Comparison of ENCODE assay signal across 28 cellular contexts in the genomic region with DNA sequence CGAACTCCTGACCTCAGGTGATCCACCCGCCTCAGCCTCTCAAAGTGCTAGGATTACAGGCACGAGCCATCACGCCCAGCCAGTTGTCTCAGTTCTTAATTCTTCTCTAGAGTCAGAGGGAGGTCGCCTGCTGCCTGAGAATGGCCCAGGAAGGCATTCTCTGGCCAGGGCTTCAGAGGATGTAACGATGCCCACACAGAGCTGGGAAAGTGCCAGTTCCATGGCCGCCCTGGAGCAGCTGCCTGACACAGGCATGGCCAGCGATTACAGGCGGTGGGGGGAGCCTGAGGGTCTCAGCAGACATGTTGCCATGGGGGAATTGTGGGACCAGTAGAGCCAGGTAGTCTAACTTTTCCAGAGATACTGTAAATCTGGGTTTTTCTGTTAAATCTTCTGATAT.
"Had no signal": no experiment of that assay in that cellular context is flagged by ENCODE, and none has a peak within 500 bp of the region (broad histone marks: within the 10 kb centered on the region; RNA-seq: fewer than 3 reads in every experiment).

No MANE protein-coding gene starts in this region.

- H3K27ac Mint-ChIP-seq: activated CD4-positive, alpha-beta memory T cell treated with anti-CD3 and anti-CD28 coated beads, Interleukin-2, amount 10 ng/mL, durations not matched to agents 7 days and 5 days; activated CD8-positive, alpha-beta memory T cell treated with anti-CD3 and anti-CD28 coated beads, Interleukin-2, amount 10 ng/mL, durations not matched to agents 7 days and 5 days; activated naive CD8-positive, alpha-beta T cell treated with anti-CD3 and anti-CD28 coated beads for 36 hours; T-helper 17 cell had no signal

- H3K27me3 ChIP-seq: cardiac muscle cell, SJSA1 had no signal

- DNase-seq: activated B cell treated with CpG ODN at 0.5 μM for 24 hours; activated CD4-positive, alpha-beta memory T cell treated with anti-CD3 and anti-CD28 coated beads, Interleukin-2, amount 10 ng/mL, durations not matched to agents 7 days and 5 days; activated CD4-positive, alpha-beta T cell treated with anti-CD3 and anti-CD28 coated beads for 48 hours; activated CD4-positive, CD25-positive, alpha-beta regulatory T cell treated with anti-CD3 and anti-CD28 coated beads, Interleukin-2, amount 50 U/mL, for 72 hours; activated CD8-positive, alpha-beta memory T cell treated with anti-CD3 and anti-CD28 coated beads for 24 hours; activated CD8-positive, alpha-beta memory T cell treated with anti-CD3 and anti-CD28 coated beads, Interleukin-2, amount 10 ng/mL, durations not matched to agents 7 days and 5 days; activated CD8-positive, alpha-beta memory T cell treated with anti-CD3 and anti-CD28 coated beads, Interleukin-2, amount 50 U/mL, for 48 hours; activated effector memory CD4-positive, alpha-beta T cell treated with Interleukin-2 at 50 U/mL for 16 hours; activated naive CD4-positive, alpha-beta T cell; activated naive CD4-positive, alpha-beta T cell treated with anti-CD3 and anti-CD28 coated beads, Interleukin-2, amount 50 U/mL, for 16 hours; activated naive CD8-positive, alpha-beta T cell treated with anti-CD3 and anti-CD28 coated beads for 36 hours; activated T-cell treated with anti-CD3 and anti-CD28 coated beads, Interleukin-2, amount 50 U/mL, for 48 hours; amniotic stem cell; IMR-90; NCI-H1105; NCI-H1417 treated with DMSO at 0.1 percent for 48 hours; NCI-H187 treated with DMSO at 0.1 percent for 48 hours; NCI-H2081; NCI-H345; NCI-H524 treated with DMSO at 0.1 percent for 48 hours; PC-9; SHP77; SK-N-SH; T-helper 17 cell had no signal

- H3K27me3 Mint-ChIP-seq: activated B cell treated with CpG ODN at 0.5 μM for 24 hours; activated CD4-positive, alpha-beta memory T cell treated with anti-CD3 and anti-CD28 coated beads, Interleukin-2, amount 10 ng/mL, durations not matched to agents 7 days and 5 days; activated CD8-positive, alpha-beta memory T cell treated with anti-CD3 and anti-CD28 coated beads, Interleukin-2, amount 10 ng/mL, durations not matched to agents 7 days and 5 days; activated naive CD8-positive, alpha-beta T cell treated with anti-CD3 and anti-CD28 coated beads for 36 hours; T-helper 17 cell had no signal

- H2AFZ ChIP-seq: PC-9 had no signal

- H3K9ac ChIP-seq: SK-N-SH had no signal

- H3K36me3 Mint-ChIP-seq: activated CD8-positive, alpha-beta memory T cell treated with anti-CD3 and anti-CD28 coated beads, Interleukin-2, amount 10 ng/mL, durations not matched to agents 7 days and 5 days; activated naive CD8-positive, alpha-beta T cell treated with anti-CD3 and anti-CD28 coated beads for 36 hours had no signal

- H3K9me3 ChIP-seq: SJSA1, SK-N-SH had no signal

- ATAC-seq: activated CD8-positive, alpha-beta memory T cell treated with anti-CD3 and anti-CD28 coated beads, Interleukin-2, amount 10 ng/mL, durations not matched to agents 7 days and 5 days; K562; T-helper 17 cell had no signal

- H3K27ac ChIP-seq: cardiac muscle cell, PC-9, SJSA1, VCaP had no signal

- H3K4me2 ChIP-seq: PC-9, SK-N-SH had no signal

- H3K9me3 Mint-ChIP-seq: activated B cell treated with CpG ODN at 0.5 μM for 24 hours; activated CD4-positive, alpha-beta memory T cell treated with anti-CD3 and anti-CD28 coated beads, Interleukin-2, amount 10 ng/mL, durations not matched to agents 7 days and 5 days; activated naive CD8-positive, alpha-beta T cell treated with anti-CD3 and anti-CD28 coated beads for 36 hours had no signal

- H3K36me3 ChIP-seq: cardiac muscle cell, SJSA1 had no signal

- H3K4me3 Mint-ChIP-seq: activated B cell treated with CpG ODN at 0.5 μM for 24 hours; activated CD4-positive, alpha-beta memory T cell treated with anti-CD3 and anti-CD28 coated beads, Interleukin-2, amount 10 ng/mL, durations not matched to agents 7 days and 5 days; activated CD8-positive, alpha-beta memory T cell treated with anti-CD3 and anti-CD28 coated beads, Interleukin-2, amount 10 ng/mL, durations not matched to agents 7 days and 5 days; activated naive CD8-positive, alpha-beta T cell treated with anti-CD3 and anti-CD28 coated beads for 36 hours; T-helper 17 cell had no signal

- H3K4me3 ChIP-seq: cardiac muscle cell, K562, PC-9, SJSA1 had no signal
